In the genomic region with DNA sequence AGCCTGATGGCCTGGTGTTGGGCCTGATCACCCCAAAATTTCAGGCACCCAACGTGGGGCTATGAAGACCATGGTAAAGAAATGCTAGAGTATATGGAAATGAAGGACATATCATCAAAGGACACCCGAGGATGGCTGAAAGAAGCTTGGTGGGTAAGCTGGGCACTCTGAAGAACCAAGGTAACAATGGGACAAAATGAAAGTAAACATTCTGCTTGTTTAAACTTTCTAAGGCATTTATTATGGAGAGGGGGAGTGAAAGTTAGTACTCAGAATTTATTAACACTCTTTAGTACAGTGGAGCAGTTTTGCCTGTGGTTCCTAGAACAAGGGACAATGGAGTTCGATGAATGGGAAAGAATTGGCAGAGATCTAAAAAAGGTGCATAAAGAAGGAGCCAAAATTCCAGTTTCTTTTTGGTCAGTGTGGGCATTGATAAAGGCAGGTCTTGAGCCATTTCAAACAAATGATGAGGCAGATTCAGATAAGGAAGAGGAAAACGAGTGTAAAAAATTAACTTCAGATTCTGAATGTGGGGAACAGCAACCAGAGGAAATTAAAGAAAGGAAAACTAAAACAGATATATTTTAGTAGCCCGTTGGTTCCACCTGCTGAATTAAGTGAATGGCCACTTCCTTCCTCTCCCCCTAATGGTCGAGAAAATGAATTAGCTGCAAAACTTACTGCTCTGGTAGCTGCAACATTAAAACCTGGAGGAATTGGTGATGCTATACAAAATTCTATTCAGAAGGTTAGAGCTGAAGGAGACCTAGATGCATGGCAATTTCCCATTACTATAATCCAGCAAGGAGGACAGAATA, we compare ENCODE assay signal across 24 cellular contexts. TPM values are rescaled to one million over a fixed set of nuclear protein-coding genes. Genes with fewer than 3 reads are reported as not detected.
DNase-seq lines count a peak whose midpoint lies in the region; ATAC-seq and TF ChIP-seq lines count a peak whose summit lies in the region.
"Had no signal": no experiment of that assay in that cellular context is flagged by ENCODE, and none has a peak within 500 bp of the region (broad histone marks: within the 10 kb centered on the region; RNA-seq: fewer than 3 reads in every experiment).

No MANE protein-coding gene starts in this region.

- no peaks in the 10 kb centered on the region for H3K9me3 ChIP-seq in SK-N-SH
- H3K9me3 ChIP-seq: prostate gland, tibial artery had no signal

- intact Hi-C loops in Calu3 (cut with micrococcal nuclease; ENCODE audit: unreplicated experiment), result loop anchor here (10.0 kb wide), 1 partner anchor 64 kb away; no protein-coding TSS in a partner anchor

- no peak for DNase-seq in SK-N-SH
- no peak for DNase-seq in Calu3
- peak; percentile 36 for DNase-seq in OCI-M1 (lab: John Stamatoyannopoulos, UW)
- no peak for DNase-seq in left lobe of liver (ENCODE audit: low spot score)
- DNase-seq in NCI-H1694 treated with DMSO at 0.1 percent for 48 hours (lab: John Stamatoyannopoulos, UW), result no peak
- no peak for DNase-seq in islet precursor cell
- DNase-seq in activated CD8-positive, alpha-beta T cell treated with anti-CD3 and anti-CD28 coated beads, Interleukin-2, amount 10 ng/mL, durations not matched to agents 7 days and 5 days, result no peak
- DNase-seq: 8988T; activated CD4-positive, alpha-beta memory T cell treated with anti-CD3 and anti-CD28 coated beads for 36 hours; activated T-cell treated with anti-CD3 and anti-CD28 coated beads, Interleukin-2, amount 50 U/mL, for 24 hours; CD8-positive, alpha-beta T cell; DND-41; effector CD8-positive, alpha-beta T cell; heart left ventricle; mesenchymal stem cell; NCI-H2029; tibial artery had no signal

- no peak overlapping the region for H3K27ac Mint-ChIP-seq in Calu3 (ENCODE audit: unreplicated experiment)
- no peak overlapping the region for H3K27ac Mint-ChIP-seq in activated CD8-positive, alpha-beta T cell treated with anti-CD3 and anti-CD28 coated beads, Interleukin-2, amount 10 ng/mL, durations not matched to agents 7 days and 5 days
- H3K27ac Mint-ChIP-seq: activated CD4-positive, alpha-beta memory T cell treated with anti-CD3 and anti-CD28 coated beads for 36 hours; activated naive CD4-positive, alpha-beta T cell treated with anti-CD3 and anti-CD28 coated beads, Interleukin-2, amount 50 U/mL, for 72 hours; activated T-cell treated with anti-CD3 and anti-CD28 coated beads, Interleukin-2, amount 50 U/mL, for 24 hours; CD8-positive, alpha-beta T cell; nephron had no signal

- 34% methylated on average over 6 of the region's 6 CpGs for WGBS in SK-N-SH (ENCODE audit: low lambda C conversion rate)

- CTCF ChIA-PET in SK-N-SH (lab: Yijun Ruan, JAX) (interaction anchor here (1.1 kb wide), 1 partner anchor 15 kb away, joined by 3 read pairs; no protein-coding TSS in a partner anchor), Calu3 (lab: Charles Lee) (interaction anchor here (1.1 kb wide), 1 partner anchor 66 kb away, joined by 6 read pairs; no protein-coding TSS in a partner anchor)
- CTCF ChIA-PET in activated CD8-positive, alpha-beta T cell treated with anti-CD3 and anti-CD28 coated beads, Interleukin-2, amount 10 ng/mL, durations not matched to agents 7 days and 5 days (lab: Charles Lee), result interaction anchor here (1.5 kb wide), 2 partner anchors 66 to 119 kb away, joined by 7 to 9 read pairs; no protein-coding TSS in a partner anchor

- H3K79me2 ChIP-seq in SK-N-SH (ENCODE audit: insufficient read depth), result no peaks in the 10 kb centered on the region

- H3K27ac ChIP-seq in SK-N-SH (ENCODE audit: low read depth in 2 of 2, low read length in 1 of 2), result no peak overlapping the region
- H3K27ac ChIP-seq: heart left ventricle, prostate gland, tibial artery had no signal

- no peaks in the 10 kb centered on the region for H4K20me1 ChIP-seq in SK-N-SH (ENCODE audit: insufficient read depth)

- no peak overlapping the region for H2AFZ ChIP-seq in SK-N-SH (ENCODE audit: low read depth)

- H3K4me3 Mint-ChIP-seq in Calu3 (ENCODE audit: low read depth, unreplicated experiment), result peak overlapping the region; percentile 1
- H3K4me3 Mint-ChIP-seq in activated CD8-positive, alpha-beta T cell treated with anti-CD3 and anti-CD28 coated beads, Interleukin-2, amount 10 ng/mL, durations not matched to agents 7 days and 5 days, result no peak overlapping the region
- H3K4me3 Mint-ChIP-seq: activated CD4-positive, alpha-beta memory T cell treated with anti-CD3 and anti-CD28 coated beads for 36 hours; activated T-cell treated with anti-CD3 and anti-CD28 coated beads, Interleukin-2, amount 50 U/mL, for 24 hours; CD8-positive, alpha-beta T cell; nephron had no signal

- TF ChIP-seq EP300 in SK-N-SH (IDR thresholded peaks at IDR 0.05; ENCODE audit: borderline replicate concordance in 1 of 2, low read depth in 1 of 2, low read length in 1 of 2), result no peak

- no peak for TF ChIP-seq RAD21 in SK-N-SH (IDR thresholded peaks at IDR 0.05; ENCODE audit: low read length)

- BruUV-seq in Calu3 (replicated peaks; lab: Mats Ljungman, UMichigan), result no TSS peak

- peaks cover 12% of the 10 kb centered on the region for H3K4me1 Mint-ChIP-seq in Calu3 (ENCODE audit: low read depth, unreplicated experiment)
- peaks cover 5% of the 10 kb centered on the region for H3K4me1 Mint-ChIP-seq in activated CD8-positive, alpha-beta T cell treated with anti-CD3 and anti-CD28 coated beads, Interleukin-2, amount 10 ng/mL, durations not matched to agents 7 days and 5 days (ENCODE audit: low read depth)
- H3K4me1 Mint-ChIP-seq: nephron had no signal

- H3K27me3 ChIP-seq in SK-N-SH (ENCODE audit: insufficient read depth), result no peaks in the 10 kb centered on the region
- H3K27me3 ChIP-seq: tibial artery had no signal

- H3K4me1 ChIP-seq in SK-N-SH (ENCODE audit: control insufficient read depth in 1 of 2, insufficient read depth in 2 of 2, low read depth in 1 of 2, low read length in 1 of 2), result no peaks in the 10 kb centered on the region
- H3K4me1 ChIP-seq: heart left ventricle, prostate gland, tibial artery had no signal

- H3K36me3 Mint-ChIP-seq in Calu3 (ENCODE audit: insufficient read depth, unreplicated experiment), result no peaks in the 10 kb centered on the region
- H3K36me3 Mint-ChIP-seq in activated CD8-positive, alpha-beta T cell treated with anti-CD3 and anti-CD28 coated beads, Interleukin-2, amount 10 ng/mL, durations not matched to agents 7 days and 5 days (ENCODE audit: low read depth), result no peaks in the 10 kb centered on the region
- H3K36me3 Mint-ChIP-seq: activated CD4-positive, alpha-beta memory T cell treated with anti-CD3 and anti-CD28 coated beads for 36 hours had no signal

- no peak for TF ChIP-seq CTCF in SK-N-SH (IDR thresholded peaks at IDR 0.05)
- no peak for TF ChIP-seq CTCF in Calu3 (IDR thresholded peaks at IDR 0.05; ENCODE audit: unreplicated experiment)

- H3K9me2 ChIP-seq in SK-N-SH, result no peaks in the 10 kb centered on the region

- no peak overlapping the region for H3K4me3 ChIP-seq in SK-N-SH (ENCODE audit: low read depth in 2 of 2, low read length in 1 of 2)
- H3K4me3 ChIP-seq: heart left ventricle, prostate gland, tibial artery had no signal

- H3K36me3 ChIP-seq in SK-N-SH (replicated peaks in 1 of 2; ENCODE audit: control insufficient read depth in 1 of 2, insufficient read depth in 2 of 2, low read length in 1 of 2), result no peaks in the 10 kb centered on the region
- H3K36me3 ChIP-seq: heart left ventricle, prostate gland, tibial artery had no signal

- peak; percentile 44; the same call in 2 of the 3 replicates for ATAC-seq in SK-N-SH treated with all-trans-retinoic acid at 6 μM for 48 hours
- peak; percentile 45 for ATAC-seq in left lobe of liver
- ATAC-seq in activated CD8-positive, alpha-beta T cell treated with anti-CD3 and anti-CD28 coated beads, Interleukin-2, amount 10 ng/mL, durations not matched to agents 7 days and 5 days, result no peak
- ATAC-seq: activated naive CD4-positive, alpha-beta T cell treated with anti-CD3 and anti-CD28 coated beads, Interleukin-2, amount 50 U/mL, for 72 hours; CD8-positive, alpha-beta T cell; heart left ventricle had no signal

- peaks cover 12% of the 10 kb centered on the region for H3K27me3 Mint-ChIP-seq in Calu3 (ENCODE audit: unreplicated experiment)
- peaks cover 3% of the 10 kb centered on the region for H3K27me3 Mint-ChIP-seq in activated CD8-positive, alpha-beta T cell treated with anti-CD3 and anti-CD28 coated beads, Interleukin-2, amount 10 ng/mL, durations not matched to agents 7 days and 5 days (ENCODE audit: low read depth)
- H3K27me3 Mint-ChIP-seq: activated CD4-positive, alpha-beta memory T cell treated with anti-CD3 and anti-CD28 coated beads for 36 hours; activated T-cell treated with anti-CD3 and anti-CD28 coated beads, Interleukin-2, amount 50 U/mL, for 24 hours had no signal

- H3K4me2 ChIP-seq in SK-N-SH, result no peak overlapping the region

- H3K9ac ChIP-seq in SK-N-SH, result no peak overlapping the region

- POLR2A ChIA-PET in SK-N-SH (lab: Yijun Ruan, JAX), result no interaction called here
- POLR2A ChIA-PET in activated CD8-positive, alpha-beta T cell treated with anti-CD3 and anti-CD28 coated beads, Interleukin-2, amount 10 ng/mL, durations not matched to agents 7 days and 5 days (lab: Charles Lee), result no interaction called here

- H3F3A ChIP-seq in SK-N-SH (replicated peaks; ENCODE audit: insufficient read depth), result no peaks in the 10 kb centered on the region

- peaks cover 8% of the 10 kb centered on the region for H3K9me3 Mint-ChIP-seq in Calu3 (ENCODE audit: low read depth, unreplicated experiment)
- H3K9me3 Mint-ChIP-seq in activated CD8-positive, alpha-beta T cell treated with anti-CD3 and anti-CD28 coated beads, Interleukin-2, amount 10 ng/mL, durations not matched to agents 7 days and 5 days (ENCODE audit: insufficient read depth), result peaks cover 12% of the 10 kb centered on the region

TF ChIP-seq in SK-N-SH treated with all-trans-retinoic acid at 6 μM for 48 hours, 23 proteins besides CTCF, POLR2A, EP300 and RAD21 (continues in another document):
- TF ChIP-seq ZNF8 (CRISPR knock-in tag; IDR thresholded peaks at IDR 0.05) (no peak), TCF4 (CRISPR knock-in tag; IDR thresholded peaks at IDR 0.05; ENCODE audit: borderline replicate concordance) (no peak), RARB (CRISPR knock-in tag; IDR thresholded peaks at IDR 0.05) (no peak)

RNA-seq across cellular contexts. Expression of gene PM20D1, which starts 8.4 kb away (rescaled TPM):
- polyA plus RNA-seq in SK-N-SH (2012; rRNA removed), result not detected in 2 replicates
- polyA plus RNA-seq in SK-N-SH (2012; cell fraction: cytosol; rRNA removed), result 0.03 TPM in 2 replicates
- 0.08 TPM in 1 of 2 replicates, not detected in the other for polyA plus RNA-seq in SK-N-SH (2012; cell fraction: nucleus; rRNA removed)
- total RNA-seq in Calu3 (2022), result 0.26 and 0.32 TPM in 2 replicates
- 0.13 TPM for total RNA-seq in left lobe of liver
- under 1 TPM; 0.16 to 0.55 TPM for total RNA-seq in activated CD8-positive, alpha-beta T cell treated with anti-CD3 and anti-CD28 coated beads, Interleukin-2, amount 10 ng/mL, durations not matched to agents 7 days and 5 days
- total RNA-seq: fibroblast of lung, NCI-H460, prostate gland, SK-MEL-5 had no signal
- polyA plus RNA-seq: fibroblast of lung had no signal

RNA-seq across cellular contexts. Expression of gene SLC41A1, which starts 45.4 kb away (rescaled TPM):
- 18.3 and 25.1 TPM in 2 replicates for polyA plus RNA-seq in SK-N-SH (2012; rRNA removed)
- polyA plus RNA-seq in SK-N-SH (2012; cell fraction: cytosol; rRNA removed), result 16.6 and 18.3 TPM in 2 replicates
- 17.8 and 28.3 TPM in 2 replicates for polyA plus RNA-seq in SK-N-SH (2012; cell fraction: nucleus; rRNA removed)
- 27.8 and 31.9 TPM in 2 replicates for total RNA-seq in Calu3 (2022)
- total RNA-seq in left lobe of liver, result 4.5 TPM
- 10 to 100 TPM in 1 of 2 experiments, 1 to 10 TPM in 1; 8.9 to 10.1 TPM for total RNA-seq in activated CD8-positive, alpha-beta T cell treated with anti-CD3 and anti-CD28 coated beads, Interleukin-2, amount 10 ng/mL, durations not matched to agents 7 days and 5 days
